ENCODE assay signal across 11 cellular contexts in the genomic region with DNA sequence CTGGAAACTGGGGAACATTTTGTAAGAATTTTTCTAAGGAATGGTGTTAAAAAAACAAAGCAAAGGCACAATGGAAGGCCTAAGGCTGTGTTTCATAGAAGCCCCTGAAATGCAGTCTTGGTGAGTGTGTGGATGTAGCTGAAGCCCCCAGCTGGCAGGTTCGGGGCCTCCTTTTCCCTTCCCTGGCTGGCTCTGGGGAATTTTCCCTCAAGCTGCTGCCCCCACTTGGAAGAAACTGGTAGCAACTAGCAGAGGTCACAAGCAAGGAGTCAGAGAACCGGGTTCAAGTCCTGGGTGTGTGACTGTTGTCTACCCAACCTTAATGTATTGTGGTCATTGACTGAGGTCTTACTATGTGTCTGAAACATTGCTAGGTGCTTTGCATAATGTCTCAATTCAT.
DNase-seq lines count a peak whose midpoint lies in the region; ATAC-seq and TF ChIP-seq lines count a peak whose summit lies in the region.
"Had no signal": no experiment of that assay in that cellular context is flagged by ENCODE, and none has a peak within 500 bp of the region (broad histone marks: within the 10 kb centered on the region; RNA-seq: fewer than 3 reads in every experiment).

No MANE protein-coding gene starts in this region.

- H3K36me3 Mint-ChIP-seq in mesothelial cell of epicardium, result no peaks in the 10 kb centered on the region
- H3K36me3 Mint-ChIP-seq in activated T-helper 1 cell treated with anti-CD3 and anti-CD28 coated beads, Interleukin-12 subunit alpha, Interleukin-12 subunit beta, Interleukin-2, Interleukin-4 antibody, amounts not matched to agents 30 ng/mL and 10 ng/mL and 1 ng/mL, durations not matched to agents 14 hours and 24 hours and 36 hours (ENCODE audit: low read depth), result no peaks in the 10 kb centered on the region

- H3K27me3 Mint-ChIP-seq in mesothelial cell of epicardium (ENCODE audit: low read depth), result no peaks in the 10 kb centered on the region
- no peaks in the 10 kb centered on the region for H3K27me3 Mint-ChIP-seq in activated T-helper 1 cell treated with anti-CD3 and anti-CD28 coated beads, Interleukin-12 subunit alpha, Interleukin-12 subunit beta, Interleukin-2, Interleukin-4 antibody, amounts not matched to agents 30 ng/mL and 10 ng/mL and 1 ng/mL, durations not matched to agents 14 hours and 24 hours and 36 hours (ENCODE audit: insufficient read depth)

- peak overlapping the region; percentile 79 for H3K27ac ChIP-seq in colonic mucosa
- H3K27ac ChIP-seq: HL-60 had no signal

- no peak overlapping the region for H3K4me3 ChIP-seq in HFF-Myc (replicated peaks; ENCODE audit: low read depth, low read length)
- no peak overlapping the region for H3K4me3 ChIP-seq in colonic mucosa

- H3K4me1 ChIP-seq in colonic mucosa, result peaks cover 12% of the 10 kb centered on the region

- H3K4me3 Mint-ChIP-seq in mesothelial cell of epicardium, result peak overlapping the region; percentile 5
- no peak overlapping the region for H3K4me3 Mint-ChIP-seq in activated T-helper 1 cell treated with anti-CD3 and anti-CD28 coated beads, Interleukin-12 subunit alpha, Interleukin-12 subunit beta, Interleukin-2, Interleukin-4 antibody, amounts not matched to agents 30 ng/mL and 10 ng/mL and 1 ng/mL, durations not matched to agents 14 hours and 24 hours and 36 hours

- peak; percentile 12 for TF ChIP-seq CTCF in HFF-Myc (IDR thresholded peaks at IDR 0.05; ENCODE audit: low read depth, low read length, missing control alignments)
- no peak for TF ChIP-seq CTCF in colonic mucosa (IDR thresholded peaks at IDR 0.05)
- TF ChIP-seq CTCF in mesothelial cell of epicardium (IDR thresholded peaks at IDR 0.05; ENCODE audit: unreplicated experiment), result no peak

- ATAC-seq in GM18858 (IDR thresholded peaks at IDR 0.05; ENCODE audit: unreplicated experiment) (no peak), GM18498 (IDR thresholded peaks at IDR 0.05; ENCODE audit: unreplicated experiment) (no peak), HG02870 (IDR thresholded peaks at IDR 0.05; ENCODE audit: unreplicated experiment) (no peak)

- peaks cover 87% of the 10 kb centered on the region for H3K4me1 Mint-ChIP-seq in mesothelial cell of epicardium
- no peaks in the 10 kb centered on the region for H3K4me1 Mint-ChIP-seq in activated T-helper 1 cell treated with anti-CD3 and anti-CD28 coated beads, Interleukin-12 subunit alpha, Interleukin-12 subunit beta, Interleukin-2, Interleukin-4 antibody, amounts not matched to agents 30 ng/mL and 10 ng/mL and 1 ng/mL, durations not matched to agents 14 hours and 24 hours and 36 hours (ENCODE audit: low read depth)

- H3K27me3 ChIP-seq in colonic mucosa, result no peaks in the 10 kb centered on the region

- intact Hi-C loops in colonic mucosa (cut with DNase I), result no loop called here
- intact Hi-C loops in activated T-helper 1 cell treated with anti-CD3 and anti-CD28 coated beads, Interleukin-12 subunit alpha, Interleukin-12 subunit beta, Interleukin-2, Interleukin-4 antibody, amounts not matched to agents 30 ng/mL and 10 ng/mL and 1 ng/mL, durations not matched to agents 14 hours and 24 hours and 36 hours (cut with micrococcal nuclease), result no loop called here

- peak overlapping the region in 1 of 2 donors; percentile 56 for H3K9ac ChIP-seq in colonic mucosa (ENCODE audit: low read depth in 2 of 2, low read length in 2 of 2)

- DNase-seq in 8988T (peak; percentile 20), HFF-Myc (ENCODE audit: extremely low read depth, low read depth) (no peak), colonic mucosa (peak; percentile 44), mesothelial cell of epicardium (ENCODE audit: low spot score in 2 of 2, unreplicated experiment in 2 of 2) (no peak)
- no peak for DNase-seq in activated T-helper 1 cell treated with anti-CD3 and anti-CD28 coated beads, Interleukin-12 subunit alpha, Interleukin-12 subunit beta, Interleukin-2, Interleukin-4 antibody, amounts not matched to agents 30 ng/mL and 10 ng/mL and 1 ng/mL, durations not matched to agents 14 hours and 24 hours and 36 hours (ENCODE audit: low spot score)
- DNase-seq: NCI-H2171 treated with DMSO at 0.1 percent for 48 hours, T-helper 9 cell had no signal

- no peaks in the 10 kb centered on the region for H3K36me3 ChIP-seq in colonic mucosa

- H3K9me3 Mint-ChIP-seq in mesothelial cell of epicardium, result no peaks in the 10 kb centered on the region
- H3K9me3 Mint-ChIP-seq in activated T-helper 1 cell treated with anti-CD3 and anti-CD28 coated beads, Interleukin-12 subunit alpha, Interleukin-12 subunit beta, Interleukin-2, Interleukin-4 antibody, amounts not matched to agents 30 ng/mL and 10 ng/mL and 1 ng/mL, durations not matched to agents 14 hours and 24 hours and 36 hours, result no peaks in the 10 kb centered on the region

- H3K9me3 ChIP-seq in colonic mucosa, result no peaks in the 10 kb centered on the region

- H3K27ac Mint-ChIP-seq in mesothelial cell of epicardium, result peak overlapping the region; percentile 98
- H3K27ac Mint-ChIP-seq in activated T-helper 1 cell treated with anti-CD3 and anti-CD28 coated beads, Interleukin-12 subunit alpha, Interleukin-12 subunit beta, Interleukin-2, Interleukin-4 antibody, amounts not matched to agents 30 ng/mL and 10 ng/mL and 1 ng/mL, durations not matched to agents 14 hours and 24 hours and 36 hours, result no peak overlapping the region

Comparison
In these comparisons a context has a peak if more than half of its experiments do, and no peak if none do; other contexts are left out.
1. DNase-seq: peak in 8988T (single experiment) and colonic mucosa (single experiment); none in HFF-Myc (single experiment), mesothelial cell of epicardium (0 of 2) and activated T-helper 1 cell treated with anti-CD3 and anti-CD28 coated beads, Interleukin-12 subunit alpha, Interleukin-12 subunit beta, Interleukin-2, Interleukin-4 antibody, amounts not matched to agents 30 ng/mL and 10 ng/mL and 1 ng/mL, durations not matched to agents 14 hours and 24 hours and 36 hours (single experiment).